In genomic region chr20:63933646-63934045, GRCh38 we compare ENCODE assay signal across 19 cellular contexts.
"Had no signal": no experiment of that assay in that cellular context is flagged by ENCODE, and none has a peak within 500 bp of the region (broad histone marks: within the 10 kb centered on the region; RNA-seq: fewer than 3 reads in every experiment).

No MANE protein-coding gene starts in this region.

- H3K4me3 Mint-ChIP-seq: activated naive CD8-positive, alpha-beta T cell; effector memory CD8-positive, alpha-beta T cell; memory B cell; naive thymus-derived CD8-positive, alpha-beta T cell; neural progenitor cell had no signal

- H3K4me3 ChIP-seq: coronary artery, dorsolateral prefrontal cortex, neural progenitor cell, spleen, suprapubic skin, tibial artery, upper lobe of right lung had no signal

- H3K4me1 ChIP-seq: neural progenitor cell, suprapubic skin, tibial artery, upper lobe of right lung had no signal

- DNase-seq: activated CD4-positive, alpha-beta T cell treated with anti-CD3 and anti-CD28 coated beads for 4 hours; activated CD4-positive, alpha-beta T cell treated with anti-CD3 and anti-CD28 coated beads, Interleukin-2, amount 50 U/mL, for 4 hours; activated effector memory CD4-positive, alpha-beta T cell treated with Interleukin-2 at 50 U/mL for 16 hours; activated naive CD4-positive, alpha-beta T cell treated with Interleukin-2 at 50 U/mL for 16 hours; anterior cingulate cortex; effector memory CD8-positive, alpha-beta T cell; head of caudate nucleus; stimulated activated naive CD4-positive, alpha-beta T cell; tibial artery; upper lobe of right lung had no signal

- H3K27ac ChIP-seq: coronary artery, neural progenitor cell, spleen, suprapubic skin, tibial artery, upper lobe of right lung had no signal

- H3K36me3 ChIP-seq: neural progenitor cell had no signal

- H3K27me3 ChIP-seq: dorsolateral prefrontal cortex, neural progenitor cell, spleen, suprapubic skin, tibial artery, upper lobe of right lung had no signal

- H3K9me3 ChIP-seq: spleen, suprapubic skin, tibial artery, upper lobe of right lung had no signal

- H3K27ac Mint-ChIP-seq: activated naive CD8-positive, alpha-beta T cell; effector memory CD8-positive, alpha-beta T cell; memory B cell; neural progenitor cell had no signal

- ATAC-seq: effector memory CD8-positive, alpha-beta T cell; right cardiac atrium; upper lobe of right lung had no signal

- H3K9me3 Mint-ChIP-seq: effector memory CD8-positive, alpha-beta T cell; memory B cell; naive thymus-derived CD8-positive, alpha-beta T cell; neural progenitor cell had no signal

- H3K27me3 Mint-ChIP-seq: activated naive CD8-positive, alpha-beta T cell; effector memory CD8-positive, alpha-beta T cell; memory B cell; naive thymus-derived CD8-positive, alpha-beta T cell had no signal
